Comparison of ENCODE assay signal across 10 cellular contexts in the genomic region with DNA sequence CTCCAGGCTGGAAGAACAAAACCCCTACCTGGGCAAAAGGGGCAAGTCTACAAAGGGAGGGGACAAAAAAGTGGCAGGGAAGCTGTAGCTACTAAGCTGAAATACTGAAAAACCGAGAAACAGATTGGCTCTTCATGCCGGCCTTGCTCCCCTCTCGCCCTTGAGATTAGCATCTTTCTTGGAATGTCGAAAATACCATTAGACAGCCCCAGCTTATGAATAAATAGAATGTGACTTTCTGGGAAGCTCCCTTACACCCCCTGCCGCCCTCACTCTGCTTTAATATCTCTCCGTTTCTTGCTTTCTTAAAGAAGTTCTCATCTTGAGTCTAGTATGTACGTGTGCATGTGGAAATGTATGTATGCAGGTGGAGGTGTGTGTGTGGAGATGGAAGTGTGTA. TPM values are rescaled to one million over a fixed set of nuclear protein-coding genes. Genes with fewer than 3 reads are reported as not detected.
A peak's percentile ranks its signal among the peaks of the same experiment; 100 is the strongest.
DNase-seq lines count a peak whose midpoint lies in the region; ATAC-seq, FAIRE-seq and TF ChIP-seq lines count a peak whose summit lies in the region.
"Had no signal": no experiment of that assay in that cellular context is flagged by ENCODE, and none has a peak within 500 bp of the region (broad histone marks: within the 10 kb centered on the region; RNA-seq: fewer than 3 reads in every experiment).

No MANE protein-coding gene starts in this region.

- H3K27ac ChIP-seq in SK-N-MC (peak overlapping the region; percentile 96), subcutaneous abdominal adipose tissue (ENCODE audit: low read depth, low read length) (peak overlapping the region; percentile 63)

- peak overlapping the region; percentile 66 for H3K4me3 ChIP-seq in SK-N-MC
- no peak overlapping the region for H3K4me3 ChIP-seq in fibroblast of villous mesenchyme (ENCODE audit: low read depth, low read length)
- peak overlapping the region in 3 of 5 donors; percentile 31 to 45 (median 32) for H3K4me3 ChIP-seq in subcutaneous abdominal adipose tissue (ENCODE audit: low read depth in 1 of 5, low read length in 5 of 5)

- ATAC-seq in HG02798 (IDR thresholded peaks at IDR 0.05; ENCODE audit: poor library complexity, unreplicated experiment), result no peak

- no peak for DNase-seq in GM12892 (ENCODE audit: insufficient read length)
- no peak for DNase-seq in SK-N-MC (ENCODE audit: low read depth, low spot score)
- peak; percentile 14 for DNase-seq in fibroblast of villous mesenchyme (ENCODE audit: low read depth)
- DNase-seq in activated effector memory CD4-positive, alpha-beta T cell treated with anti-CD3 and anti-CD28 coated beads, Interleukin-2, amount 50 U/mL, for 16 hours, result no peak
- no peak for DNase-seq in NCI-H526 treated with DMSO at 0.1 percent for 48 hours (lab: John Stamatoyannopoulos, UW)

- no peaks in the 10 kb centered on the region for H3K27me3 ChIP-seq in subcutaneous abdominal adipose tissue (ENCODE audit: control insufficient read depth in 5 of 5, insufficient read depth in 4 of 5, low read length in 5 of 5)

- H3K9me3 ChIP-seq in SK-N-MC (ENCODE audit: low read depth, low read length), result no peaks in the 10 kb centered on the region
- H3K9me3 ChIP-seq in subcutaneous abdominal adipose tissue (ENCODE audit: control insufficient read depth in 5 of 5, low read length in 5 of 5), result no peaks in the 10 kb centered on the region

- H3K9ac ChIP-seq in SK-N-MC (ENCODE audit: insufficient read length) (peak overlapping the region; percentile 24), subcutaneous abdominal adipose tissue (ENCODE audit: low read length in 5 of 5) (peak overlapping the region in 3 of 5 donors; percentile 14 to 44 (median 38))

- peaks cover 9 to 40% (median 25%) of the 10 kb centered on the region in 5 donors for H3K4me1 ChIP-seq in subcutaneous abdominal adipose tissue (ENCODE audit: control insufficient read depth in 5 of 5, insufficient read depth in 5 of 5, low read length in 5 of 5)

- FAIRE-seq in GM12892 (lab: Jason Lieb, UNC), result peak; percentile 76

- TF ChIP-seq POLR2A in GM12892 (IDR thresholded peaks at IDR 0.05; ENCODE audit: low read depth, low read length), result no peak; the same call in none of the 2 replicates

- no peaks in the 10 kb centered on the region for H3K36me3 ChIP-seq in SK-N-MC (ENCODE audit: insufficient read depth, low read length)
- H3K36me3 ChIP-seq in subcutaneous abdominal adipose tissue (ENCODE audit: control insufficient read depth in 5 of 5, insufficient read depth in 5 of 5, low read length in 5 of 5), result no peaks in the 10 kb centered on the region

- no peak for TF ChIP-seq CTCF in fibroblast of villous mesenchyme (IDR thresholded peaks at IDR 0.05; ENCODE audit: insufficient read depth, low read depth, low read length)

RNA-seq across cellular contexts. Expression of gene TRAF3IP3, which starts 14.1 kb away (rescaled TPM):
- 96.9 TPM for polyA plus RNA-seq in GM12892 (2012; ENCODE audit: missing spikeins)
- total RNA-seq in fibroblast of villous mesenchyme, result not detected in 2 replicates
- total RNA-seq: glomerular endothelial cell, LHCN-M2, pulmonary artery endothelial cell had no signal

RNA-seq across cellular contexts. Expression of gene C1orf74, which starts 14.4 kb away (rescaled TPM):
- 2.7 TPM for polyA plus RNA-seq in GM12892 (2012; ENCODE audit: missing spikeins)
- total RNA-seq in fibroblast of villous mesenchyme, result 3.0 and 3.5 TPM in 2 replicates

RNA-seq across cellular contexts. Expression of gene IRF6, which starts 36.0 kb away (rescaled TPM):
- 1.2 TPM for polyA plus RNA-seq in GM12892 (2012; ENCODE audit: missing spikeins)
- under 0.01 and 0.32 TPM in 2 replicates for total RNA-seq in fibroblast of villous mesenchyme
- total RNA-seq: LHCN-M2 had no signal

RNA-seq across cellular contexts. Expression of gene UTP25, which starts 57.8 kb away (rescaled TPM):
- 4.0 TPM for polyA plus RNA-seq in GM12892 (2012; ENCODE audit: missing spikeins)
- 10.6 and 12.1 TPM in 2 replicates for total RNA-seq in fibroblast of villous mesenchyme
